22 cellular contexts compared by ENCODE assay signal in genomic region chr3:177134811-177135210, GRCh38.
DNase-seq lines count a peak whose midpoint lies in the region; ATAC-seq and TF ChIP-seq lines count a peak whose summit lies in the region.
"Had no signal": no experiment of that assay in that cellular context is flagged by ENCODE, and none has a peak within 500 bp of the region (broad histone marks: within the 10 kb centered on the region; RNA-seq: fewer than 3 reads in every experiment).

No MANE protein-coding gene starts in this region.

- peak overlapping the region; percentile 21 for H3K27ac ChIP-seq in left ventricle myocardium inferior (replicated peaks)
- no peak overlapping the region for H3K27ac ChIP-seq in right atrium auricular region

- H3K27me3 Mint-ChIP-seq in brain (no peaks in the 10 kb centered on the region), mesothelial cell of epicardium (ENCODE audit: low read depth) (no peaks in the 10 kb centered on the region), osteocyte (ENCODE audit: unreplicated experiment) (no peaks in the 10 kb centered on the region)
- H3K27me3 Mint-ChIP-seq in effector memory CD8-positive, alpha-beta T cell, result no peaks in the 10 kb centered on the region

- intact Hi-C loops in left ventricle myocardium inferior (cut with micrococcal nuclease), result no loop called here

- H3K36me3 Mint-ChIP-seq in brain (peaks cover 89% of the 10 kb centered on the region), mesothelial cell of epicardium (peaks cover 20% of the 10 kb centered on the region), osteocyte (ENCODE audit: unreplicated experiment) (peaks cover 38% of the 10 kb centered on the region)
- H3K36me3 Mint-ChIP-seq in effector memory CD8-positive, alpha-beta T cell (ENCODE audit: insufficient read depth), result peaks cover 23% of the 10 kb centered on the region

- peaks cover 39% of the 10 kb centered on the region for H3K4me1 Mint-ChIP-seq in brain
- H3K4me1 Mint-ChIP-seq in mesothelial cell of epicardium, result peaks cover 46% of the 10 kb centered on the region
- H3K4me1 Mint-ChIP-seq in effector memory CD8-positive, alpha-beta T cell (ENCODE audit: low read depth in 2 of 2), result peaks cover 64 to 80% of the 10 kb centered on the region in 2 donors
- H3K4me1 Mint-ChIP-seq in osteocyte (ENCODE audit: unreplicated experiment), result peaks cover 56% of the 10 kb centered on the region

- H3K9me3 ChIP-seq in left ventricle myocardium inferior (replicated peaks), result no peaks in the 10 kb centered on the region
- H3K9me3 ChIP-seq in right atrium auricular region, result no peaks in the 10 kb centered on the region
- H3K9me3 ChIP-seq: Peyer's patch had no signal

- H3K27me3 ChIP-seq in left ventricle myocardium inferior (ENCODE audit: low read depth) (no peaks in the 10 kb centered on the region), right atrium auricular region (no peaks in the 10 kb centered on the region)
- H3K27me3 ChIP-seq: Peyer's patch had no signal

- H3K9me3 Mint-ChIP-seq in brain (peaks cover 21 to 76% (median 42%) of the 10 kb centered on the region in 5 experiments), mesothelial cell of epicardium (peaks cover 4% of the 10 kb centered on the region), osteocyte (ENCODE audit: unreplicated experiment) (peaks cover 8% of the 10 kb centered on the region)
- H3K9me3 Mint-ChIP-seq in effector memory CD8-positive, alpha-beta T cell, result no peaks in the 10 kb centered on the region
- H3K9me3 Mint-ChIP-seq: CD14-positive monocyte had no signal

- H3K4me3 Mint-ChIP-seq in brain (no peak overlapping the region), mesothelial cell of epicardium (no peak overlapping the region), osteocyte (ENCODE audit: unreplicated experiment) (no peak overlapping the region)
- no peak overlapping the region for H3K4me3 Mint-ChIP-seq in effector memory CD8-positive, alpha-beta T cell
- H3K4me3 Mint-ChIP-seq: CD14-positive monocyte had no signal

- DNase-seq in left ventricle myocardium inferior (no peak), right atrium auricular region (ENCODE audit: low spot score) (no peak), mesothelial cell of epicardium (ENCODE audit: low spot score in 2 of 2, unreplicated experiment in 2 of 2) (no peak), NCI-H2107 (lab: John Stamatoyannopoulos, UW) (no peak), osteocyte (ENCODE audit: extremely low spot score, unreplicated experiment) (no peak)
- no peak for DNase-seq in effector memory CD8-positive, alpha-beta T cell
- DNase-seq: 8988T, DMS53, GDM1, GOT3, HCEC 1CT, KG1, MV-4-11, NCI-H1105 treated with DMSO at 0.1 percent for 48 hours, NCI-H2081, NCI-H2171 treated with DMSO at 0.1 percent for 48 hours, NCI-H524 treated with DMSO at 0.1 percent for 48 hours, NCI-H82, Peyer's patch had no signal

- H3K27ac Mint-ChIP-seq in brain (peak overlapping the region in 4 of 5 experiments; percentile 27 to 69 (median 54)), mesothelial cell of epicardium (peak overlapping the region; percentile 18), osteocyte (ENCODE audit: unreplicated experiment) (no peak overlapping the region)
- peak overlapping the region in 1 of 2 donors; percentile 9 for H3K27ac Mint-ChIP-seq in effector memory CD8-positive, alpha-beta T cell

- no peak for ATAC-seq in effector memory CD8-positive, alpha-beta T cell (replicated peaks)
- ATAC-seq in HG03139 (IDR thresholded peaks at IDR 0.05; ENCODE audit: unreplicated experiment), result no peak

- H3K4me3 ChIP-seq in left ventricle myocardium inferior (no peak overlapping the region), right atrium auricular region (no peak overlapping the region)
- H3K4me3 ChIP-seq: Peyer's patch had no signal

- TF ChIP-seq CTCF in left ventricle myocardium inferior (IDR thresholded peaks at IDR 0.05; ENCODE audit: borderline replicate concordance) (no peak), right atrium auricular region (IDR thresholded peaks at IDR 0.05) (no peak), brain (conservative IDR thresholded peaks at IDR 0.05) (no peak), mesothelial cell of epicardium (IDR thresholded peaks at IDR 0.05; ENCODE audit: unreplicated experiment) (no peak), osteocyte (IDR thresholded peaks at IDR 0.05) (no peak)

- H3K36me3 ChIP-seq in left ventricle myocardium inferior, result peaks cover 5% of the 10 kb centered on the region
- no peaks in the 10 kb centered on the region for H3K36me3 ChIP-seq in right atrium auricular region
- H3K36me3 ChIP-seq: Peyer's patch had no signal

- peaks cover 76% of the 10 kb centered on the region for H3K4me1 ChIP-seq in left ventricle myocardium inferior
- H3K4me1 ChIP-seq in right atrium auricular region, result peaks cover 0 to 15% of the 10 kb centered on the region in 2 donors
